1 cellular context compared by ENCODE assay signal in the genomic region with DNA sequence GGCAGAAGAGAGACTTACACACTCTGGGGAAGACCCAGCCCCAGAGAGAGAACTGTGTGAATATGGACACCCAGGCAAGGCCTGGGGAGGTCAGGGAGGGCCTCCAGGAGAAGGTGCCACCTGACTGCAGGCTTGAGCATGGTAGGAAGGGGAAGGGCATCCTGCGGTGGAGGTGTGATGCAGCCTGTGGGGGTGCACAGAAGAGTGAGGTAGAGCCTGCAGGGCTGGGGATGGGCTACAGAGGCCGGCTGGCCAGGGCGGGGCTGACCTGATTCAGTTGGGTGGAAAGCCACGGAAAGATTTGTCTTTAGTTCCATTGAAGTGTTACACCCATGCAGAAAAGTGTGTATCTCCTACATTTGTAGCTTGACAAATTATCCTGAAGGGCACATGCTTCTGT.
TF ChIP-seq lines count a peak whose summit lies in the region.

No MANE protein-coding gene starts in this region.

TF ChIP-seq in H1, 55 proteins besides CTCF, POLR2A, EP300 and RAD21:
- TF ChIP-seq SP4 (IDR thresholded peaks at IDR 0.05; ENCODE audit: low read length) (no peak), BACH1 (IDR thresholded peaks at IDR 0.05; ENCODE audit: low read length) (no peak), FOSL1 (IDR thresholded peaks at IDR 0.05; ENCODE audit: insufficient read depth, low read depth, low read length) (no peak), PHF8 (conservative IDR thresholded peaks at IDR 0.05; ENCODE audit: low read depth, low read length) (no peak), SUZ12 (IDR thresholded peaks at IDR 0.05; ENCODE audit: low read length) (no peak), EGR1 (IDR thresholded peaks at IDR 0.05; ENCODE audit: borderline replicate concordance, low read depth, low read length) (no peak), GABPA (IDR thresholded peaks at IDR 0.05; ENCODE audit: borderline replicate concordance, insufficient read depth, low read length) (no peak), JUND (IDR thresholded peaks at IDR 0.05; ENCODE audit: low read length) (no peak), NANOG (IDR thresholded peaks at IDR 0.05; ENCODE audit: insufficient read depth, low read depth, low read length, poor library complexity, severe bottlenecking) (no peak), POLR2AphosphoS5 (IDR thresholded peaks at IDR 0.05; ENCODE audit: low read depth, low read length) (no peak), TEAD4 (IDR thresholded peaks at IDR 0.05; ENCODE audit: low read depth, low read length) (no peak), E2F6 (IDR thresholded peaks at IDR 0.05) (no peak), ATF3 (IDR thresholded peaks at IDR 0.05; ENCODE audit: insufficient read depth, low read depth, low read length) (no peak), TAF7 (optimal IDR thresholded peaks at IDR 0.05; ENCODE audit: borderline replicate concordance, low read depth, low read length) (no peak), RFX5 (IDR thresholded peaks at IDR 0.05; ENCODE audit: borderline replicate concordance, low read depth, low read length) (no peak)
- TF ChIP-seq, protein P1, sequence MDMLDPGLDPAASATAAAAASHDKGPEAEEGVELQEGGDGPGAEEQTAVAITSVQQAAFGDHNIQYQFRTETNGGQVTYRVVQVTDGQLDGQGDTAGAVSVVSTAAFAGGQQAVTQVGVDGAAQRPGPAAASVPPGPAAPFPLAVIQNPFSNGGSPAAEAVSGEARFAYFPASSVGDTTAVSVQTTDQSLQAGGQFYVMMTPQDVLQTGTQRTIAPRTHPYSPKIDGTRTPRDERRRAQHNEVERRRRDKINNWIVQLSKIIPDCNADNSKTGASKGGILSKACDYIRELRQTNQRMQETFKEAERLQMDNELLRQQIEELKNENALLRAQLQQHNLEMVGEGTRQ (IDR thresholded peaks at IDR 0.05; ENCODE audit: low read length), result no peak
